In genomic region chr2:235157746-235158482, GRCh38 we compare ENCODE assay signal across 15 cellular contexts.
DNase-seq lines count a peak whose midpoint lies in the region; ATAC-seq and TF ChIP-seq lines count a peak whose summit lies in the region.
"Had no signal": no experiment of that assay in that cellular context is flagged by ENCODE, and none has a peak within 500 bp of the region (broad histone marks: within the 10 kb centered on the region; RNA-seq: fewer than 3 reads in every experiment).

No MANE protein-coding gene starts in this region.

- H3K9ac ChIP-seq in iPS-18a (ENCODE audit: low read length) (no peak overlapping the region), Karpas-422 (ENCODE audit: low read length) (no peak overlapping the region)
- H3K9ac ChIP-seq: BLaER1 had no signal

- H3K27ac ChIP-seq in iPS-18a (ENCODE audit: low read length) (no peak overlapping the region), thyroid gland (no peak overlapping the region), Karpas-422 (ENCODE audit: low read length) (no peak overlapping the region)
- no peak overlapping the region for H3K27ac ChIP-seq in naive thymus-derived CD4-positive, alpha-beta T cell (ENCODE audit: low read depth, low read length)
- H3K27ac ChIP-seq: BLaER1 had no signal

- no peak overlapping the region for H3K4me3 Mint-ChIP-seq in WTC11
- H3K4me3 Mint-ChIP-seq in naive thymus-derived CD4-positive, alpha-beta T cell, result no peak overlapping the region
- H3K4me3 Mint-ChIP-seq: CD8-positive, alpha-beta memory T cell had no signal

- intact Hi-C loops in thyroid gland (cut with DNase I), result no loop called here
- intact Hi-C loops in naive thymus-derived CD4-positive, alpha-beta T cell (cut with micrococcal nuclease), result no loop called here

- H3K4me3 ChIP-seq in H7 (ENCODE audit: insufficient read depth, low read depth, low read length) (no peak overlapping the region), iPS-18a (ENCODE audit: low read length) (peak overlapping the region; percentile 22), thyroid gland (replicated peaks in 1 of 3) (no peak overlapping the region), Karpas-422 (ENCODE audit: low read length) (no peak overlapping the region)
- H3K4me3 ChIP-seq in naive thymus-derived CD4-positive, alpha-beta T cell (ENCODE audit: low read length), result no peak overlapping the region
- H3K4me3 ChIP-seq: BLaER1, K562 had no signal

- H3K9me3 ChIP-seq in iPS-18a (ENCODE audit: control insufficient read depth, low read depth, low read length) (no peaks in the 10 kb centered on the region), thyroid gland (no peaks in the 10 kb centered on the region), Karpas-422 (ENCODE audit: low read length) (0 out of 2 replicates have a peak, but pooled peaks cover 3% of the 10 kb centered on the region)
- no peaks in the 10 kb centered on the region for H3K9me3 ChIP-seq in naive thymus-derived CD4-positive, alpha-beta T cell (ENCODE audit: control insufficient read depth in 2 of 3, low read length in 3 of 3)
- H3K9me3 ChIP-seq: BLaER1, Caco-2 had no signal

- peaks cover 7% of the 10 kb centered on the region for H3K36me3 Mint-ChIP-seq in WTC11
- H3K36me3 Mint-ChIP-seq in naive thymus-derived CD4-positive, alpha-beta T cell, result no peaks in the 10 kb centered on the region
- H3K36me3 Mint-ChIP-seq: CD8-positive, alpha-beta memory T cell had no signal

- H3K36me3 ChIP-seq in H7 (replicated peaks; ENCODE audit: control insufficient read depth, insufficient read depth, low read length) (no peaks in the 10 kb centered on the region), iPS-18a (ENCODE audit: control insufficient read depth, low read depth, low read length) (no peaks in the 10 kb centered on the region), thyroid gland (no peaks in the 10 kb centered on the region), Karpas-422 (ENCODE audit: insufficient read depth, low read length) (no peaks in the 10 kb centered on the region)
- no peaks in the 10 kb centered on the region for H3K36me3 ChIP-seq in naive thymus-derived CD4-positive, alpha-beta T cell (ENCODE audit: control insufficient read depth in 2 of 3, insufficient read depth in 3 of 3, low read length in 3 of 3)
- H3K36me3 ChIP-seq: BLaER1 had no signal

- no peaks in the 10 kb centered on the region for H3K9me2 ChIP-seq in Karpas-422 (replicated peaks; ENCODE audit: insufficient read depth, low read length)

- CTCF ChIA-PET in WTC11 (lab: Charles Lee), result interaction anchor here (0.7 to 1.7 kb wide), 5 partner anchors 22 to 437 kb away, joined by 3 to 4 read pairs (median 3); no protein-coding TSS in a partner anchor
- CTCF ChIA-PET in naive thymus-derived CD4-positive, alpha-beta T cell (lab: Charles Lee), result no interaction called here

- peaks cover 20% of the 10 kb centered on the region for H3K4me1 ChIP-seq in iPS-18a (ENCODE audit: control insufficient read depth, low read depth, low read length)
- peaks cover 0 to 4% of the 10 kb centered on the region in 2 donors for H3K4me1 ChIP-seq in thyroid gland
- no peaks in the 10 kb centered on the region for H3K4me1 ChIP-seq in naive thymus-derived CD4-positive, alpha-beta T cell (ENCODE audit: control insufficient read depth in 2 of 2, insufficient read depth in 2 of 2, low read length in 2 of 2)
- no peaks in the 10 kb centered on the region for H3K4me1 ChIP-seq in Karpas-422 (ENCODE audit: low read length)
- H3K4me1 ChIP-seq: BLaER1, Caco-2 had no signal

- no peak overlapping the region for H2AFZ ChIP-seq in Karpas-422 (ENCODE audit: low read length)

- ATAC-seq in WTC11, result peak; percentile 88
- no peak for ATAC-seq in naive thymus-derived CD4-positive, alpha-beta T cell
- ATAC-seq: K562 had no signal

- WGBS in thyroid gland, 2 donors, result 59% methylated on average over 9 of the region's 9 CpGs

- 0 out of 2 replicates have a peak overlapping the region, but pooled peaks have one; percentile 10 for H3K27ac Mint-ChIP-seq in WTC11
- no peak overlapping the region for H3K27ac Mint-ChIP-seq in naive thymus-derived CD4-positive, alpha-beta T cell

- TF ChIP-seq CTCF in WTC11 (IDR thresholded peaks at IDR 0.05), result no peak
- TF ChIP-seq CTCF in thyroid gland (IDR thresholded peaks at IDR 0.05), result no peak

- POLR2A ChIA-PET in WTC11 (lab: Charles Lee), result interaction anchor here (1.1 kb wide), 1 partner anchor 15 kb away, joined by 3 read pairs; no protein-coding TSS in a partner anchor
- POLR2A ChIA-PET in naive thymus-derived CD4-positive, alpha-beta T cell (lab: Charles Lee), result no interaction called here

- H3K4me1 Mint-ChIP-seq in WTC11, result peaks cover 27% of the 10 kb centered on the region
- peaks cover 0 to under 1% (median 0%) of the 10 kb centered on the region in 7 donors for H3K4me1 Mint-ChIP-seq in naive thymus-derived CD4-positive, alpha-beta T cell
- H3K4me1 Mint-ChIP-seq: CD8-positive, alpha-beta memory T cell had no signal

- H4K20me1 ChIP-seq in Karpas-422 (ENCODE audit: insufficient read depth, low read depth, low read length), result no peaks in the 10 kb centered on the region
- H4K20me1 ChIP-seq: BLaER1 had no signal

- no peaks in the 10 kb centered on the region for H3K79me2 ChIP-seq in Karpas-422 (ENCODE audit: low read length)

- no peak for TF ChIP-seq POLR2A in thyroid gland (IDR thresholded peaks at IDR 0.05)

- H3K9me3 Mint-ChIP-seq in WTC11, result peaks cover 23% of the 10 kb centered on the region
- H3K9me3 Mint-ChIP-seq in naive thymus-derived CD4-positive, alpha-beta T cell, result peaks cover 0 to 6% (median 0%) of the 10 kb centered on the region in 11 donors
- H3K9me3 Mint-ChIP-seq: CD8-positive, alpha-beta memory T cell had no signal

- H3K4me2 ChIP-seq in Karpas-422 (ENCODE audit: low read depth, low read length, poor library complexity, severe bottlenecking), result no peak overlapping the region
- H3K4me2 ChIP-seq: BLaER1 had no signal

- H3K27me3 ChIP-seq in H7 (ENCODE audit: control insufficient read depth, insufficient read depth, low read length) (peaks cover 2% of the 10 kb centered on the region), iPS-18a (ENCODE audit: control insufficient read depth, insufficient read depth, low read length) (peaks cover 13% of the 10 kb centered on the region), thyroid gland (no peaks in the 10 kb centered on the region), Karpas-422 (ENCODE audit: low read length) (0 out of 2 replicates have a peak, but pooled peaks cover 2% of the 10 kb centered on the region)
- H3K27me3 ChIP-seq in naive thymus-derived CD4-positive, alpha-beta T cell (ENCODE audit: control insufficient read depth in 2 of 2, insufficient read depth in 2 of 2, low read length in 2 of 2), result no peaks in the 10 kb centered on the region
- H3K27me3 ChIP-seq: BLaER1 had no signal

- H3K27me3 Mint-ChIP-seq in WTC11 (ENCODE audit: low read depth), result peaks cover 21% of the 10 kb centered on the region
- peaks cover 4 to 54% (median 27%) of the 10 kb centered on the region in 5 donors for H3K27me3 Mint-ChIP-seq in naive thymus-derived CD4-positive, alpha-beta T cell

- DNase-seq in H7 (peak; percentile 52), WTC11 (ENCODE audit: low spot score) (no peak), thyroid gland (peak; percentile 54 to 60), nucleus accumbens (lab: John Stamatoyannopoulos, UW) (no peak), Karpas-422 (no peak)
- no peak for DNase-seq in naive thymus-derived CD4-positive, alpha-beta T cell
- DNase-seq: 8988T; AML-193; Caco-2; CD8-positive, alpha-beta memory T cell; DND-41; GDM1 had no signal

TF ChIP-seq in WTC11, 78 proteins besides CTCF, POLR2A, EP300 and RAD21:
- TF ChIP-seq ZNF671 (CRISPR knock-in tag; IDR thresholded peaks at IDR 0.05) (no peak), CBFB (CRISPR knock-in tag; IDR thresholded peaks at IDR 0.05; ENCODE audit: low read depth) (no peak), GTF2I (CRISPR knock-in tag; conservative IDR thresholded peaks at IDR 0.05) (no peak), FOXK1 (CRISPR knock-in tag; IDR thresholded peaks at IDR 0.05) (no peak), PRRX2 (CRISPR knock-in tag; IDR thresholded peaks at IDR 0.05) (no peak), ZNF423 (CRISPR knock-in tag; IDR thresholded peaks at IDR 0.05) (no peak), SP1 (CRISPR knock-in tag; conservative IDR thresholded peaks at IDR 0.05) (no peak), ATF2 (CRISPR knock-in tag; IDR thresholded peaks at IDR 0.05; ENCODE audit: borderline replicate concordance, low read depth) (no peak)
- TF ChIP-seq, protein P1, sequence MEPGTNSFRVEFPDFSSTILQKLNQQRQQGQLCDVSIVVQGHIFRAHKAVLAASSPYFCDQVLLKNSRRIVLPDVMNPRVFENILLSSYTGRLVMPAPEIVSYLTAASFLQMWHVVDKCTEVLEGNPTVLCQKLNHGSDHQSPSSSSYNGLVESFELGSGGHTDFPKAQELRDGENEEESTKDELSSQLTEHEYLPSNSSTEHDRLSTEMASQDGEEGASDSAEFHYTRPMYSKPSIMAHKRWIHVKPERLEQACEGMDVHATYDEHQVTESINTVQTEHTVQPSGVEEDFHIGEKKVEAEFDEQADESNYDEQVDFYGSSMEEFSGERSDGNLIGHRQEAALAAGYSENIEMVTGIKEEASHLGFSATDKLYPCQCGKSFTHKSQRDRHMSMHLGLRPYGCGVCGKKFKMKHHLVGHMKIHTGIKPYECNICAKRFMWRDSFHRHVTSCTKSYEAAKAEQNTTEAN (CRISPR knock-in tag; IDR thresholded peaks at IDR 0.05), result no peak

Comparison
In these comparisons a context has a peak if more than half of its experiments do, and no peak if none do; other contexts are left out.
1. DNase-seq: peak in H7 (single experiment) and thyroid gland (2 of 2); none in WTC11 (single experiment), nucleus accumbens (0 of 56), naive thymus-derived CD4-positive, alpha-beta T cell (0 of 9) and Karpas-422 (single experiment).